19 cellular contexts compared by ENCODE assay signal in genomic region chr19:1466461-1467227, GRCh38. TPM values are rescaled to one million over a fixed set of nuclear protein-coding genes. Genes with fewer than 3 reads are reported as not detected.
A peak's percentile ranks its signal among the peaks of the same experiment; 100 is the strongest.
DNase-seq lines count a peak whose midpoint lies in the region; ATAC-seq and TF ChIP-seq lines count a peak whose summit lies in the region.
"Had no signal": no experiment of that assay in that cellular context is flagged by ENCODE, and none has a peak within 500 bp of the region (broad histone marks: within the 10 kb centered on the region; RNA-seq: fewer than 3 reads in every experiment).

No MANE protein-coding gene starts in this region.

- H3K27ac Mint-ChIP-seq in T-helper 17 cell = no peak overlapping the region
- H3K27ac Mint-ChIP-seq: activated naive CD8-positive, alpha-beta T cell treated with anti-CD3 and anti-CD28 coated beads, Interleukin-2, amount 10 ng/mL, durations not matched to agents 7 days and 5 days; activated T-helper 17 cell treated with anti-CD3 and anti-CD28 coated beads, Interleukin-2, amount 50 U/mL, for 72 hours; CD4-positive, CD25-positive, alpha-beta regulatory T cell; stimulated activated effector memory CD8-positive, alpha-beta T cell treated with anti-CD3 and anti-CD28 coated beads, Interleukin-12 subunit alpha, Interleukin-12 subunit beta, amount 100 ng/mL, for 72 hours had no signal

- ATAC-seq in T-helper 17 cell = no peak
- no peak for ATAC-seq in right lobe of liver
- ATAC-seq in HG02973 (IDR thresholded peaks at IDR 0.05; ENCODE audit: unreplicated experiment) = no peak
- ATAC-seq: activated T-helper 17 cell treated with anti-CD3 and anti-CD28 coated beads, Interleukin-2, amount 50 U/mL, for 72 hours had no signal

- no peak overlapping the region for H3K4me3 ChIP-seq in right lobe of liver

- intact Hi-C loops in right lobe of liver (cut with DNase I) = no loop called here

- H3K27me3 Mint-ChIP-seq in T-helper 17 cell = no peaks in the 10 kb centered on the region
- H3K27me3 Mint-ChIP-seq: activated T-helper 17 cell treated with anti-CD3 and anti-CD28 coated beads, Interleukin-2, amount 50 U/mL, for 72 hours had no signal

- peaks cover 7% of the 10 kb centered on the region for H3K4me1 Mint-ChIP-seq in T-helper 17 cell
- H3K4me1 Mint-ChIP-seq: activated T-helper 17 cell treated with anti-CD3 and anti-CD28 coated beads, Interleukin-2, amount 50 U/mL, for 72 hours had no signal

- no peaks in the 10 kb centered on the region for H3K36me3 ChIP-seq in right lobe of liver
- H3K36me3 ChIP-seq: heart left ventricle, thoracic aorta had no signal

- WGBS in right lobe of liver (ENCODE audit: insufficient coverage, low coverage, low lambda C conversion rate, missing lambda C conversion rate) = 82% methylated on average over 4 of the region's 73 CpGs

- no peaks in the 10 kb centered on the region for H3K36me3 Mint-ChIP-seq in T-helper 17 cell (ENCODE audit: low read depth)
- H3K36me3 Mint-ChIP-seq: activated naive CD8-positive, alpha-beta T cell treated with anti-CD3 and anti-CD28 coated beads, Interleukin-2, amount 10 ng/mL, durations not matched to agents 7 days and 5 days; CD4-positive, CD25-positive, alpha-beta regulatory T cell; stimulated activated effector memory CD8-positive, alpha-beta T cell treated with anti-CD3 and anti-CD28 coated beads, Interleukin-12 subunit alpha, Interleukin-12 subunit beta, amount 100 ng/mL, for 72 hours had no signal

- no peak for TF ChIP-seq POLR2A in right lobe of liver (IDR thresholded peaks at IDR 0.05)

- peaks cover 0 to 49% (median 10%) of the 10 kb centered on the region in 4 donors for H3K4me1 ChIP-seq in right lobe of liver

- no peak for TF ChIP-seq CTCF in right lobe of liver (IDR thresholded peaks at IDR 0.05)

- peak overlapping the region; percentile 25 for H3K4me3 Mint-ChIP-seq in T-helper 17 cell
- H3K4me3 Mint-ChIP-seq: activated naive CD8-positive, alpha-beta T cell treated with anti-CD3 and anti-CD28 coated beads, Interleukin-2, amount 10 ng/mL, durations not matched to agents 7 days and 5 days; activated T-helper 17 cell treated with anti-CD3 and anti-CD28 coated beads, Interleukin-2, amount 50 U/mL, for 72 hours; CD4-positive, CD25-positive, alpha-beta regulatory T cell; stimulated activated effector memory CD8-positive, alpha-beta T cell treated with anti-CD3 and anti-CD28 coated beads, Interleukin-12 subunit alpha, Interleukin-12 subunit beta, amount 100 ng/mL, for 72 hours had no signal

- H3K9me3 ChIP-seq in T-helper 17 cell (ENCODE audit: control insufficient read depth, low read length, poor library complexity, severe bottlenecking) (no peaks in the 10 kb centered on the region), right lobe of liver (no peaks in the 10 kb centered on the region)
- H3K9me3 ChIP-seq: heart left ventricle, thoracic aorta had no signal

- H3K27ac ChIP-seq in right lobe of liver = no peak overlapping the region
- H3K27ac ChIP-seq: heart left ventricle, thoracic aorta had no signal

- H3K27me3 ChIP-seq in right lobe of liver = peaks cover 0 to 38% of the 10 kb centered on the region in 2 donors

- peak; percentile 16 for DNase-seq in stimulated activated CD4-positive, alpha-beta T cell treated with anti-CD3 and anti-CD28 coated beads, Interleukin-15, amount 100 ng/mL, for 24 hours
- DNase-seq in stimulated activated CD4-positive, alpha-beta T cell treated with anti-CD3 and anti-CD28 coated beads, Interleukin-2, amount 100 ng/mL, for 48 hours = no peak
- no peak for DNase-seq in T-helper 17 cell
- DNase-seq in right lobe of liver = peak in 2 of 3 donors; percentile 17 to 50
- no peak for DNase-seq in amniotic stem cell (lab: John Stamatoyannopoulos, UW)
- no peak for DNase-seq in NK-92 (lab: John Stamatoyannopoulos, UW; ENCODE audit: unreplicated experiment)
- DNase-seq in NCI-H69 (lab: John Stamatoyannopoulos, UW) = no peak
- DNase-seq: activated naive CD8-positive, alpha-beta T cell treated with anti-CD3 and anti-CD28 coated beads, Interleukin-2, amount 10 ng/mL, durations not matched to agents 7 days and 5 days; NCI-H1092 treated with DMSO at 0.1 percent for 48 hours; NCI-H2029 treated with DMSO at 0.1 percent for 48 hours; NCI-H446 treated with DMSO at 0.1 percent for 48 hours; nucleus accumbens; SW 1271 had no signal

RNA-seq across cellular contexts. Expression of gene C19orf25, which starts 12.4 kb away (rescaled TPM):
- total RNA-seq in T-helper 17 cell = 10 to 100 TPM; 24.3 to 29.0 TPM
- total RNA-seq in right lobe of liver = 10 to 100 TPM; 12.2 to 32.7 (median 15.3) TPM

RNA-seq across cellular contexts. Expression of gene APC2, which starts 16.7 kb away (rescaled TPM):
- total RNA-seq in T-helper 17 cell (under 1 TPM; 0.07 to 0.44 TPM), right lobe of liver (under 1 TPM in 3 of 6 experiments, not detected in 3; 0.06 to 0.13 (median 0.06) TPM)

RNA-seq across cellular contexts. Expression of gene PCSK4, which starts 23.5 kb away (rescaled TPM):
- total RNA-seq in T-helper 17 cell = 1 to 10 TPM; 3.3 to 4.5 TPM
- 1 to 10 TPM; 2.0 to 8.0 (median 3.6) TPM for total RNA-seq in right lobe of liver

RNA-seq across cellular contexts. Expression of gene REEP6, which starts 24.3 kb away (rescaled TPM):
- 1 to 10 TPM; 1.8 to 2.3 TPM for total RNA-seq in T-helper 17 cell
- total RNA-seq in right lobe of liver = 100 to 1,000 TPM; 113 to 218 (median 177) TPM

RNA-seq across cellular contexts. Expression of gene RPS15, which starts 28.4 kb away (rescaled TPM):
- total RNA-seq in T-helper 17 cell = 1,000 to 10,000 TPM; 1,653 to 1,678 TPM
- 1,000 to 10,000 TPM in 2 of 6 experiments, 100 to 1,000 TPM in 4; 334 to 1,615 (median 355) TPM for total RNA-seq in right lobe of liver

Comparison
In these comparisons a context has a peak if more than half of its experiments do, and no peak if none do; other contexts are left out.
1. DNase-seq: peak in stimulated activated CD4-positive, alpha-beta T cell treated with anti-CD3 and anti-CD28 coated beads, Interleukin-15, amount 100 ng/mL, for 24 hours (single experiment) and right lobe of liver (2 of 3); none in stimulated activated CD4-positive, alpha-beta T cell treated with anti-CD3 and anti-CD28 coated beads, Interleukin-2, amount 100 ng/mL, for 48 hours (0 of 2), T-helper 17 cell (0 of 3), amniotic stem cell (single experiment), NK-92 (single experiment) and NCI-H69 (single experiment).